24 cellular contexts compared by ENCODE assay signal in the genomic region with DNA sequence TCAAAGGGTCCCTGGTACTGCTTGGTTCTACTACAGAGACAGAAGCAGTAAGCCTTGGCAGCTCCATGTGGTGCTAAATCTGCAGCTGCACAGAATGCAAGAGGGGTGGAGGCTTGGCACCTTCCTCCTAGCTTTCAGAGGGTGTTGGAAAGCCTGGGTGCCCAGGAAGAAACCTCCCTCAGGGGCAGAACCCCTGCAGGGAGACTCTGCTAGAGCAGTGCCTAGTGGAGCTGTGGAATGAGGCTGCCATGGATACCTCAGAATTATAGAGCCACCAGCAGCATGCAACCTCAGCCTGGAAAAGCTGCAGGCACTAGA.
"Had no signal": no experiment of that assay in that cellular context is flagged by ENCODE, and none has a peak within 500 bp of the region (broad histone marks: within the 10 kb centered on the region; RNA-seq: fewer than 3 reads in every experiment).

No MANE protein-coding gene starts in this region.

- DNase-seq: activated CD4-positive, alpha-beta memory T cell treated with anti-CD3 and anti-CD28 coated beads, Interleukin-2, amount 10 ng/mL, durations not matched to agents 7 days and 5 days; activated CD4-positive, alpha-beta T cell treated with anti-CD3 and anti-CD28 coated beads for 1 hour; activated CD4-positive, alpha-beta T cell treated with anti-CD3 and anti-CD28 coated beads for 4 hours; activated CD4-positive, alpha-beta T cell treated with anti-CD3 and anti-CD28 coated beads, Interleukin-2, amount 10 ng/mL, durations not matched to agents 7 days and 5 days; activated CD4-positive, alpha-beta T cell treated with anti-CD3 and anti-CD28 coated beads, Interleukin-2, amount 50 U/mL, for 4 hours; activated effector memory CD4-positive, alpha-beta T cell treated with anti-CD3 and anti-CD28 coated beads, Interleukin-2, amount 50 U/mL, for 16 hours; activated naive CD4-positive, alpha-beta T cell treated with anti-CD3 and anti-CD28 coated beads for 36 hours; activated naive CD8-positive, alpha-beta T cell treated with anti-CD3 and anti-CD28 coated beads for 36 hours; activated naive CD8-positive, alpha-beta T cell treated with anti-CD3 and anti-CD28 coated beads, Interleukin-2, amount 50 U/mL, for 24 hours; activated T-cell treated with anti-CD3 and anti-CD28 coated beads, Interleukin-2, amount 50 U/mL, for 1 hour; activated T-cell treated with anti-CD3 and anti-CD28 coated beads, Interleukin-2, amount 50 U/mL, for 48 hours; adrenal gland; dorsolateral prefrontal cortex; effector CD4-positive, alpha-beta T cell; effector memory CD8-positive, alpha-beta T cell; esophagus squamous epithelium; T-helper 2 cell had no signal

- H3K9me3 ChIP-seq: ascending aorta had no signal

- H3K36me3 ChIP-seq: adrenal gland, ascending aorta, breast epithelium, cardiac muscle cell had no signal

- H3K27ac ChIP-seq: adrenal gland, ascending aorta, breast epithelium, cardiac muscle cell, coronary artery, dorsolateral prefrontal cortex, epithelial cell of prostate, VCaP had no signal

- H3K27me3 ChIP-seq: adrenal gland, ascending aorta, breast epithelium, cardiac muscle cell, dorsolateral prefrontal cortex, esophagus squamous epithelium had no signal

- H3K4me3 ChIP-seq: adrenal gland, ascending aorta, breast epithelium, cardiac muscle cell, coronary artery, dorsolateral prefrontal cortex, esophagus squamous epithelium had no signal

- ATAC-seq: activated naive CD8-positive, alpha-beta T cell treated with anti-CD3 and anti-CD28 coated beads, Interleukin-2, amount 50 U/mL, for 24 hours; effector memory CD8-positive, alpha-beta T cell; WTC11 had no signal

- H3K4me1 ChIP-seq: adrenal gland, ascending aorta, breast epithelium had no signal
